In genomic region chr3:150754896-150755295, GRCh38 we compare ENCODE assay signal across 19 cellular contexts. TPM values are rescaled to one million over a fixed set of nuclear protein-coding genes. Genes with fewer than 3 reads are reported as not detected.
"Had no signal": no experiment of that assay in that cellular context is flagged by ENCODE, and none has a peak within 500 bp of the region (broad histone marks: within the 10 kb centered on the region; RNA-seq: fewer than 3 reads in every experiment).

No MANE protein-coding gene starts in this region.

- H3K27me3 Mint-ChIP-seq: activated B cell treated with CpG ODN at 0.5 μM for 24 hours; dendritic cell treated with granulocyte-macrophage colony-stimulating factor and Interleukin-4, amounts not matched to agents 40 ng/mL and 50 ng/mL, for 4 days; effector memory CD8-positive, alpha-beta T cell; natural killer cell treated with Interleukin-12 subunit alpha and Interleukin-12 subunit beta and Interleukin-15 and Interleukin-18, amount 100 ng/mL, for 72 hours had no signal

- H3K27ac Mint-ChIP-seq: activated B cell treated with CpG ODN at 0.5 μM for 24 hours; dendritic cell treated with granulocyte-macrophage colony-stimulating factor and Interleukin-4, amounts not matched to agents 40 ng/mL and 50 ng/mL, for 4 days; stimulated activated effector memory CD8-positive, alpha-beta T cell treated with anti-CD3 and anti-CD28 coated beads, Interleukin-12 subunit alpha, Interleukin-12 subunit beta, amount 100 ng/mL, for 72 hours had no signal

- ATAC-seq: effector memory CD8-positive, alpha-beta T cell; heart left ventricle; natural killer cell treated with Interleukin-12 subunit alpha and Interleukin-12 subunit beta and Interleukin-15 and Interleukin-18, amount 100 ng/mL, for 72 hours; stimulated activated effector memory CD8-positive, alpha-beta T cell treated with anti-CD3 and anti-CD28 coated beads, Interleukin-12 subunit alpha, Interleukin-12 subunit beta, amount 100 ng/mL, for 72 hours had no signal

- DNase-seq: activated B cell treated with CpG ODN at 0.5 μM for 24 hours; activated CD4-positive, alpha-beta T cell treated with anti-CD3 and anti-CD28 coated beads, Interleukin-2, amount 50 U/mL, for 1 hour; activated effector memory CD4-positive, alpha-beta T cell treated with Interleukin-2 at 50 U/mL for 16 hours; cerebellar nuclear complex; effector memory CD8-positive, alpha-beta T cell; heart left ventricle; immature natural killer cell; posterior cingulate gyrus; retina; substantia nigra; transverse colon had no signal

- H3K27ac ChIP-seq: ascending aorta, heart left ventricle had no signal

- H3K4me1 ChIP-seq: breast epithelium had no signal

- H3K4me3 ChIP-seq: ascending aorta, breast epithelium, heart left ventricle, transverse colon had no signal

- H3K27me3 ChIP-seq: ascending aorta, breast epithelium, heart left ventricle, transverse colon had no signal

- H3K36me3 ChIP-seq: ascending aorta, breast epithelium, transverse colon had no signal

- H3K9me3 Mint-ChIP-seq: activated B cell treated with CpG ODN at 0.5 μM for 24 hours; dendritic cell treated with granulocyte-macrophage colony-stimulating factor and Interleukin-4, amounts not matched to agents 40 ng/mL and 50 ng/mL, for 4 days; immature natural killer cell; natural killer cell treated with Interleukin-12 subunit alpha and Interleukin-12 subunit beta and Interleukin-15 and Interleukin-18, amount 100 ng/mL, for 72 hours; stimulated activated effector memory CD8-positive, alpha-beta T cell treated with anti-CD3 and anti-CD28 coated beads, Interleukin-12 subunit alpha, Interleukin-12 subunit beta, amount 100 ng/mL, for 72 hours had no signal

- H3K4me3 Mint-ChIP-seq: activated B cell treated with CpG ODN at 0.5 μM for 24 hours; dendritic cell treated with granulocyte-macrophage colony-stimulating factor and Interleukin-4, amounts not matched to agents 40 ng/mL and 50 ng/mL, for 4 days; effector memory CD8-positive, alpha-beta T cell; immature natural killer cell; natural killer cell treated with Interleukin-12 subunit alpha and Interleukin-12 subunit beta and Interleukin-15 and Interleukin-18, amount 100 ng/mL, for 72 hours had no signal

- H3K9me3 ChIP-seq: ascending aorta, breast epithelium, heart left ventricle, transverse colon had no signal

RNA-seq across cellular contexts. Expression of gene ERICH6, which starts 51.2 kb away (rescaled TPM):
- total RNA-seq: activated B cell treated with CpG ODN at 0.5 μM for 24 hours; ascending aorta; epithelial cell of proximal tubule; lower leg skin; T-helper 2 cell treated with Interferon-gamma antibody and Interleukin-4, amounts not matched to agents 100 ng/mL and 5 ng/mL, for 36 hours; transverse colon had no signal
- polyA plus RNA-seq: heart left ventricle had no signal
